ENCODE assay signal across 8 cellular contexts in the genomic region with DNA sequence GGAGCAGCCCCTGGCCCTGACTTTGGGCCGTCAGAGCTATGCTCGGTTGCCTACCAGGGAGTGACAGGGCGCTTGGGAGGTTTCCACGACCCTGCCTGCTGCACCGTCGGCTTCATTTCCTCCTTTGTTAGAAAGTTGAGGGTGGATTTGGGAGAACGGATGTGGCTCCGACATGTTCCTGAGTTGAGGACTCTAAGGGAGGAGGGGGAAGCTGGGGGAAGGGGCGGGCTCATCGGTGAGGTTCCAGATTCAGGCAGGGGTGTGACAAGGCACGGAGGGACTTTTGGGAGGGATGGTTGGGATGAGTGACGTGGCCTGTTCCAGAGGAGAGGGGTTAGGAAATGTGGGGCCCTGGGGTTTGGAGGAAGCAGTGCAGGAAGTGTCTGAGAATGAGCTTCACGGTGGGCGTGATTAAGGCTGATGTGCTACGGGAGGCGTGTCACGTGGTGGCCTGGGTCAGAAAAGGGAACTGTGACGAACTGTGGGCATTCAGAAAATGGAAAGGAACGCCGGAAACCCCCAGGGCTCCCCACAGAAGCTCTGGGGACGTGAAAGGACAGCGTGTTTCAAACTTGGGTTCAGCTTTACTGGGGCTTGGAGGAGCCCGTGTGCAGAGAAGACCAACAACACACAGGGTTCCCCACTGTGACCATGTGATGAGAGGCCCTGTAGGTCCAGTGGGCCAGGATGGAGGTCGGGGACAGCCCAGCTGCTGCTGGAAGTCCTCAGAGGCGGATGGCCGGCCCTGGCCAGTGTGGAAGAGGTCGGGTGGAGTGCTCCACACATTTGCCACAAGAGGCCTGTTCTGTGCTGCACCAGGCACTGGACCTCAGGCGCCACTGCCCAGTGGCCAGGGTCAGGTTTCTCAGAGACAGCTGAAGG. TPM values are rescaled to one million over a fixed set of nuclear protein-coding genes. Genes with fewer than 3 reads are reported as not detected.
DNase-seq lines count a peak whose midpoint lies in the region; ATAC-seq and TF ChIP-seq lines count a peak whose summit lies in the region.

No MANE protein-coding gene starts in this region.

- no peak for TF ChIP-seq CTCF in PC-3 (conservative IDR thresholded peaks at IDR 0.05; ENCODE audit: low read depth, low read length)

- H3K79me2 ChIP-seq in PC-3 (ENCODE audit: low read length): peaks cover 51% of the 10 kb centered on the region

- peaks cover 13% of the 10 kb centered on the region for H3K4me1 ChIP-seq in PC-3 (ENCODE audit: insufficient read depth, low read length)

- no peak overlapping the region for H3K4me2 ChIP-seq in PC-3 (ENCODE audit: low read length)

- BruUV-seq in PC-3 (replicated peaks; lab: Mats Ljungman, UMichigan): no TSS peak

- no peak overlapping the region for H3K4me3 ChIP-seq in PC-3 (ENCODE audit: low read length)

- no peaks in the 10 kb centered on the region for H3K27me3 ChIP-seq in PC-3 (ENCODE audit: low read length)

- no peaks in the 10 kb centered on the region for H3K36me3 ChIP-seq in PC-3 (ENCODE audit: low read depth, low read length)

- ATAC-seq in GM21515 (IDR thresholded peaks at IDR 0.05; ENCODE audit: unreplicated experiment): peak; percentile 44
- no peak for ATAC-seq in PC-3

- no peaks in the 10 kb centered on the region for H3K9me3 ChIP-seq in PC-3 (ENCODE audit: low read length)

- intact Hi-C loops in cardiac septum (cut with DNase I): no loop called here
- intact Hi-C loops in PC-3 (cut with micrococcal nuclease): loop anchor here (10.0 kb wide), 1 partner anchor 58 kb away; no protein-coding TSS in a partner anchor

- DNase-seq in COLO829 (ENCODE audit: low spot score) (peak; percentile 91), NOMO-1 (lab: John Stamatoyannopoulos, UW; ENCODE audit: unreplicated experiment in 2 of 2) (peak; percentile 79 to 88), activated T-cell treated with anti-CD3 and anti-CD28 coated beads for 1 hour (ENCODE audit: low read depth) (peak; percentile 42), cardiac septum (ENCODE audit: low spot score) (peak; percentile 92), PC-3 (no peak), DMS114 treated with DMSO at 0.1 percent for 48 hours (lab: John Stamatoyannopoulos, UW; ENCODE audit: unreplicated experiment) (no peak)
- DNase-seq in stimulated activated CD4-positive, alpha-beta T cell treated with anti-CD3 and anti-CD28 coated beads, Interleukin-12 subunit alpha, Interleukin-12 subunit beta, amount 100 ng/mL, for 4 hours: peak; percentile 27

- H3K9me2 ChIP-seq in PC-3 (replicated peaks; ENCODE audit: low read length): no peaks in the 10 kb centered on the region

- H3F3A ChIP-seq in PC-3 (ENCODE audit: low read length, unreplicated experiment): peaks cover 2% of the 10 kb centered on the region

- POLR2A ChIA-PET in PC-3 (lab: Charles Lee; ENCODE audit: unreplicated experiment): no interaction called here

- H3K9ac ChIP-seq in PC-3 (ENCODE audit: low read length): no peak overlapping the region

- no peaks in the 10 kb centered on the region for H4K20me1 ChIP-seq in PC-3 (ENCODE audit: low read length)

- H2AFZ ChIP-seq in PC-3 (ENCODE audit: low read length): no peak overlapping the region

- CTCF ChIA-PET in PC-3 (lab: Charles Lee): interaction anchor here (0.6 kb wide), 1 partner anchor 550 kb away, joined by 3 read pairs; no protein-coding TSS in a partner anchor

- H3K27ac ChIP-seq in PC-3 (ENCODE audit: low read length): no peak overlapping the region

RNA-seq across cellular contexts. Expression of a gene that starts 2.8 kb away (rescaled TPM):
- total RNA-seq in cardiac septum: 98.1 TPM
- 69.3 and 85.3 TPM in 2 replicates for total RNA-seq in PC-3 (2014; rRNA removed)

Comparison
In these comparisons a context has a peak if more than half of its experiments do, and no peak if none do; other contexts are left out.
1. DNase-seq: peak in COLO829 (single experiment), NOMO-1 (2 of 2), activated T-cell treated with anti-CD3 and anti-CD28 coated beads for 1 hour (single experiment), cardiac septum (single experiment) and stimulated activated CD4-positive, alpha-beta T cell treated with anti-CD3 and anti-CD28 coated beads, Interleukin-12 subunit alpha, Interleukin-12 subunit beta, amount 100 ng/mL, for 4 hours (single experiment); none in PC-3 (single experiment) and DMS114 treated with DMSO at 0.1 percent for 48 hours (single experiment).